ENCODE assay signal across 8 cellular contexts in genomic region chrX:71492086-71493065, GRCh38. TPM values are rescaled to one million over a fixed set of nuclear protein-coding genes. Genes with fewer than 3 reads are reported as not detected.
DNase-seq lines count a peak whose midpoint lies in the region; ATAC-seq and TF ChIP-seq lines count a peak whose summit lies in the region.

No MANE protein-coding gene starts in this region.

- intact Hi-C loops in dorsolateral prefrontal cortex (cut with DNase I), result loop anchor here (2.0 to 5.0 kb wide), 2 partner anchors 40 kb away; partner anchors contain the start of gene OGT (in 2 of the 2)

- DNase-seq in EL (peak; percentile 47), dorsolateral prefrontal cortex (peak in 8 of 10 donors; percentile 4 to 52 (median 30)), myocyte (ENCODE audit: low read depth) (peak; percentile 18), NCI-H82 (lab: John Stamatoyannopoulos, UW) (no peak)
- DNase-seq in activated CD4-positive, alpha-beta T cell treated with anti-CD3 and anti-CD28 coated beads for 24 hours (ENCODE audit: low read depth in 2 of 2), result peak; percentile 1 to 22
- peak; percentile 46 to 52 for DNase-seq in stimulated activated naive CD8-positive, alpha-beta T cell treated with anti-CD3 and anti-CD28 coated beads, Interleukin-15, amount 100 ng/mL, for 72 hours

- H3K27me3 Mint-ChIP-seq in stimulated activated naive CD8-positive, alpha-beta T cell treated with anti-CD3 and anti-CD28 coated beads, Interleukin-15, amount 100 ng/mL, for 72 hours, result no peaks in the 10 kb centered on the region

- peak in 1 of 56 donors; percentile 11 for TF ChIP-seq CTCF in dorsolateral prefrontal cortex (IDR thresholded peaks at IDR 0.05 in 54 of 56, conservative IDR thresholded peaks at IDR 0.05 in 2 of 56; ENCODE audit: low read depth in 1 of 56, partially characterized antibody in 56 of 56)

- peaks cover 0 to 35% (median 0%) of the 10 kb centered on the region in 45 donors for H3K27me3 ChIP-seq in dorsolateral prefrontal cortex

- no peaks in the 10 kb centered on the region for H3K9me3 Mint-ChIP-seq in stimulated activated naive CD8-positive, alpha-beta T cell treated with anti-CD3 and anti-CD28 coated beads, Interleukin-15, amount 100 ng/mL, for 72 hours

- H3K4me1 Mint-ChIP-seq in stimulated activated naive CD8-positive, alpha-beta T cell treated with anti-CD3 and anti-CD28 coated beads, Interleukin-15, amount 100 ng/mL, for 72 hours, result peaks cover 16% of the 10 kb centered on the region

- H3K27ac Mint-ChIP-seq in stimulated activated naive CD8-positive, alpha-beta T cell treated with anti-CD3 and anti-CD28 coated beads, Interleukin-15, amount 100 ng/mL, for 72 hours, result peak overlapping the region; percentile 74 to 93

- peak overlapping the region; percentile 85 to 91 for H3K4me3 Mint-ChIP-seq in stimulated activated naive CD8-positive, alpha-beta T cell treated with anti-CD3 and anti-CD28 coated beads, Interleukin-15, amount 100 ng/mL, for 72 hours

- peak; percentile 43 for ATAC-seq in HG02885 (IDR thresholded peaks at IDR 0.05; ENCODE audit: poor library complexity, unreplicated experiment)
- ATAC-seq in stimulated activated naive CD8-positive, alpha-beta T cell treated with anti-CD3 and anti-CD28 coated beads, Interleukin-15, amount 100 ng/mL, for 72 hours, result peak; percentile 87
- ATAC-seq in HG03378 (IDR thresholded peaks at IDR 0.05; ENCODE audit: unreplicated experiment), result no peak

- no peak overlapping the region for H3K27ac ChIP-seq in dorsolateral prefrontal cortex

- peak overlapping the region; percentile 22 to 74 (median 58) for H3K4me3 ChIP-seq in dorsolateral prefrontal cortex

RNA-seq across cellular contexts. Expression of gene OGT, which starts 40.5 kb away (rescaled TPM):
- 100 to 1,000 TPM; 140 to 308 (median 220) TPM for total RNA-seq in dorsolateral prefrontal cortex
- total RNA-seq in myocyte, result 105 and 154 TPM in 2 replicates
- polyA plus RNA-seq in myocyte (2012), result 88.1 TPM
